ENCODE assay signal across 15 cellular contexts in the genomic region with DNA sequence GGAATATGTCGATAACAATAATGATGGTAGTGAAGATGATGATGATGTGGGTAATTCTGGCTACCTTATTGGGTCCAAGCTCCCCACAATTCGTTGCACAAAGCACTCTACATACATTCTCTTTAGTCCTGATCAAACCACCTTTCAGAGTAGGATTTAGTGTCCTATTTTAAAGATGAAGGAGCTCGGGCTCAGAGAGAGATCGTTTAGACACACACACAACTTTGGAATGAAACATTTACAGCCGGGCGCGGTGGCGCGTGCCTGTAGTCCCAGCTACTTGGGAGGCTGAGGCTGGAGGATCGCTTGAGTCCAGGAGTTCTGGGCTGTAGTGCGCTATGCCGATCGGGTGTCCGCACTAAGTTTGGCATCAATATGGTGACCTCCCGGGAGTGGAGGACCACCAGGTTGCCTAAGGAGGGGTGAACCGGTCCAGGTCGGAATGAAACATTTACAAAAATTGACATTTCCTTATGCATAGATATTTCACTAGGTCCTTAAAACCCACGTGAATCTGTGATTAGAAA. TPM values are rescaled to one million over a fixed set of nuclear protein-coding genes. Genes with fewer than 3 reads are reported as not detected.
DNase-seq lines count a peak whose midpoint lies in the region; TF ChIP-seq lines count a peak whose summit lies in the region.
"Had no signal": no experiment of that assay in that cellular context is flagged by ENCODE, and none has a peak within 500 bp of the region (broad histone marks: within the 10 kb centered on the region; RNA-seq: fewer than 3 reads in every experiment).

No MANE protein-coding gene starts in this region.

- intact Hi-C loops in sigmoid colon (cut with DNase I): loop anchor here (5.0 kb wide), 1 partner anchor 452 kb away; a partner anchor contains a TSS

- no peak for TF ChIP-seq EP300 in sigmoid colon (IDR thresholded peaks at IDR 0.05)

- no peak for TF ChIP-seq POLR2A in sigmoid colon (IDR thresholded peaks at IDR 0.05)

- in situ Hi-C loops in brain microvascular endothelial cell (cut with HindIII; ENCODE audit: low pct_ligation_motif_present, low sequenced_read_pairs): no loop called here

- H3K36me3 ChIP-seq in sigmoid colon (no peaks in the 10 kb centered on the region), brain microvascular endothelial cell (replicated peaks) (no peaks in the 10 kb centered on the region)
- H3K36me3 ChIP-seq: BLaER1, WERI-Rb-1 had no signal

- H3K27ac Mint-ChIP-seq in HFFc6 (no peak overlapping the region), brain (peak overlapping the region in 3 of 5 experiments; percentile 37 to 83 (median 82))
- H3K27ac Mint-ChIP-seq: dendritic cell treated with granulocyte-macrophage colony-stimulating factor and Interleukin-4, amounts not matched to agents 40 ng/mL and 50 ng/mL, for 4 days had no signal

- H3K9me3 ChIP-seq in sigmoid colon: no peaks in the 10 kb centered on the region
- H3K9me3 ChIP-seq: BLaER1, Caco-2 had no signal

- H3K27ac ChIP-seq in C4-2B (no peak overlapping the region), sigmoid colon (no peak overlapping the region), brain microvascular endothelial cell (no peak overlapping the region)
- H3K27ac ChIP-seq: BLaER1, WERI-Rb-1 had no signal

- H3K4me1 Mint-ChIP-seq in HFFc6 (ENCODE audit: low read depth) (peaks cover 20% of the 10 kb centered on the region), brain (peaks cover 16% of the 10 kb centered on the region)
- H3K4me1 Mint-ChIP-seq: IgD-negative memory B cell, naive B cell had no signal

- H3K4me3 ChIP-seq in sigmoid colon (no peak overlapping the region), brain microvascular endothelial cell (ENCODE audit: low read depth, low read length) (no peak overlapping the region)
- H3K4me3 ChIP-seq: BLaER1 had no signal

- H3K9me3 Mint-ChIP-seq in HFFc6 (no peaks in the 10 kb centered on the region), brain (no peaks in the 10 kb centered on the region)
- H3K9me3 Mint-ChIP-seq: activated naive CD8-positive, alpha-beta T cell treated with anti-CD3 and anti-CD28 coated beads, Interleukin-2, amount 50 U/mL, for 24 hours; dendritic cell treated with granulocyte-macrophage colony-stimulating factor and Interleukin-4, amounts not matched to agents 40 ng/mL and 50 ng/mL, for 4 days; IgD-negative memory B cell; naive B cell had no signal

- WGBS in sigmoid colon, 2 donors: 66 to 80% methylated on average over 18 of the region's 18 CpGs

- H3K27me3 ChIP-seq in sigmoid colon (no peaks in the 10 kb centered on the region), brain microvascular endothelial cell (replicated peaks) (peaks cover 2% of the 10 kb centered on the region)
- H3K27me3 ChIP-seq: BLaER1 had no signal

- DNase-seq in HFFc6: no peak
- DNase-seq in sigmoid colon: peak; percentile 48
- no peak for DNase-seq in AG20443 (ENCODE audit: low spot score)
- no peak for DNase-seq in brain microvascular endothelial cell
- DNase-seq in dermis blood vessel endothelial cell: no peak
- DNase-seq: DMS79 had no signal

- H3K36me3 Mint-ChIP-seq in HFFc6 (ENCODE audit: low read depth) (no peaks in the 10 kb centered on the region), brain (peaks cover 3% of the 10 kb centered on the region)
- H3K36me3 Mint-ChIP-seq: naive B cell had no signal

- TF ChIP-seq CTCF in C4-2B (conservative IDR thresholded peaks at IDR 0.05) (peak; percentile 37), HFFc6 (IDR thresholded peaks at IDR 0.05) (peak; percentile 67), brain (conservative IDR thresholded peaks at IDR 0.05) (peak in 1 of 2 experiments; percentile 1), sigmoid colon (IDR thresholded peaks at IDR 0.05) (no peak), brain microvascular endothelial cell (IDR thresholded peaks at IDR 0.05; ENCODE audit: low read depth, low read length, missing control alignments) (no peak)

- H3K4me1 ChIP-seq in sigmoid colon: peaks cover 0 to 10% (median 0%) of the 10 kb centered on the region in 4 donors
- H3K4me1 ChIP-seq: BLaER1 had no signal

- peaks cover 27% of the 10 kb centered on the region for H3K27me3 Mint-ChIP-seq in HFFc6 (ENCODE audit: insufficient read depth)
- no peaks in the 10 kb centered on the region for H3K27me3 Mint-ChIP-seq in brain

- H3K4me3 Mint-ChIP-seq in HFFc6: no peak overlapping the region
- no peak overlapping the region for H3K4me3 Mint-ChIP-seq in brain
- H3K4me3 Mint-ChIP-seq: activated naive CD8-positive, alpha-beta T cell treated with anti-CD3 and anti-CD28 coated beads, Interleukin-2, amount 50 U/mL, for 24 hours; dendritic cell treated with granulocyte-macrophage colony-stimulating factor and Interleukin-4, amounts not matched to agents 40 ng/mL and 50 ng/mL, for 4 days; IgD-negative memory B cell; naive B cell had no signal

RNA-seq across cellular contexts. Expression of a gene that starts 50.7 kb away (rescaled TPM):
- total RNA-seq in HFFc6 (2021; fragmentation: NEBNext Ultra II Directional; extraction: Animal tissue kit (Norgen Biotek cat#: 25700)): under 1 TPM in 3 of 6 experiments, not detected in 3; 0.07 to 0.11 (median 0.09) TPM
- 11.3 TPM for polyA plus RNA-seq in brain (ENCODE audit: insufficient read depth, low read depth, low replicate concordance)
- 1 to 10 TPM in 3 of 4 donors, under 1 TPM in 1; 0.71 to 2.5 (median 1.6) TPM for total RNA-seq in sigmoid colon
- under 1 TPM in 2 of 3 donors, not detected in 1; 0.28 to 0.46 TPM for polyA plus RNA-seq in sigmoid colon
- total RNA-seq in dermis blood vessel endothelial cell: 0.17 and 0.33 TPM in 2 replicates
- polyA plus RNA-seq: IgD-negative memory B cell had no signal

Comparison
In these comparisons a context has a peak if more than half of its experiments do, and no peak if none do; other contexts are left out.
1. CTCF ChIP-seq: peak in C4-2B (single experiment) and HFFc6 (single experiment); none in sigmoid colon (0 of 4) and brain microvascular endothelial cell (single experiment).